ENCODE assay signal across 18 cellular contexts in the genomic region with DNA sequence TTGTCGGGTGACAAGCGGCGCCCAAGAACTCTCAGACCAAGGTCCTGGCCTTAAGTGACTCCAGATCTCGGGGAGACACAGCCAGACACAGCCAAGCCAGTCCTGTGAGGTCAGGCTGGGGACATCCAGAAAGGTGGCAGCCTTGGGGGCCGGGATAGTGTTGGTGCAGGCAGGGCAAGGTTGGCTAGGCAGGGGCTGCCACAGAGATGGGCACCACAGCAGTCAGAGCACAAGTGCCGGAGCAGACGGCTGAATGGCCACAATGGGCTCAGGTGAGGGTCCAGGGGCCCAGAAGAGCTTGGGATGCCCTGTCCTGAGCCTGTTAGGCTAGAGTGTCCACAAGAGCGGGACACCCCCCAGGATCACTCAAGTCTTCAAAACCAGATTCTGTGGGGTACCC.
"Had no signal": no experiment of that assay in that cellular context is flagged by ENCODE, and none has a peak within 500 bp of the region (broad histone marks: within the 10 kb centered on the region; RNA-seq: fewer than 3 reads in every experiment).

No MANE protein-coding gene starts in this region.

- H3K9me3 ChIP-seq: esophagus muscularis mucosa, gastrocnemius medialis, heart right ventricle, psoas muscle, sigmoid colon had no signal

- H3K9me3 Mint-ChIP-seq: naive B cell, nephron had no signal

- H3K4me1 Mint-ChIP-seq: nephron had no signal

- DNase-seq: cortex of kidney; dorsolateral prefrontal cortex; effector CD8-positive, alpha-beta T cell; gastrocnemius medialis; heart right ventricle; hypothalamus; kidney glomerular epithelial cell; mesendoderm; naive B cell; psoas muscle; retina; sigmoid colon; stimulated activated CD4-positive, alpha-beta T cell treated with anti-CD3 and anti-CD28 coated beads, Interleukin-2, amount 100 ng/mL, for 24 hours; stimulated activated CD4-positive, alpha-beta T cell treated with anti-CD3 and anti-CD28 coated beads, Interleukin-4, amount 100 ng/mL, for 4 hours; stimulated activated naive CD4-positive, alpha-beta T cell treated with Interleukin-2 at 50 U/mL for 16 hours; trophoblast cell had no signal

- H3K4me3 Mint-ChIP-seq: naive B cell, nephron had no signal

- H3K27me3 Mint-ChIP-seq: naive B cell had no signal

- ATAC-seq: gastrocnemius medialis, heart right ventricle, psoas muscle had no signal

- H3K27ac Mint-ChIP-seq: nephron had no signal
